15 cellular contexts compared by ENCODE assay signal in the genomic region with DNA sequence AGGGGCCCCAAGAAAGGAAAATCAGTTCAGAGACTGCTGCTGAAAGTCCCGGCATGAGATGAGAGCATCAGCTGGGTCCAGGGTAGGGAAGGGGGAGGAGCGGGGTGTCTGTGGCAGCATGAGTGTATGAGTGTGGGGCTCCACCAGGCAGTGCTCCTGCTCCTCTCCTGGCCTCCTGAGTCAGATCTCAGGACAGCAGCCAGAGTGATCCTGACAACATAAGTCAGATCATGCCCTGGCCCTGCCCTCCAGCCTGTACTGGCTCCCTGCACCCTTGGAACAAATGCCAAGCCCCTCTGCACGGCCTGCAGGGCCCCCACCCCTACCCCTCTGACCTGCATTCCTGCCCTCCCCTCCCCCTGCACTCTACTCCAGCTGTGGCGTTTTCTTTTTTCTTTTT. TPM values are rescaled to one million over a fixed set of nuclear protein-coding genes. Genes with fewer than 3 reads are reported as not detected.
DNase-seq lines count a peak whose midpoint lies in the region; ATAC-seq and TF ChIP-seq lines count a peak whose summit lies in the region.
"Had no signal": no experiment of that assay in that cellular context is flagged by ENCODE, and none has a peak within 500 bp of the region (broad histone marks: within the 10 kb centered on the region; RNA-seq: fewer than 3 reads in every experiment).

No MANE protein-coding gene starts in this region.

- POLR2A ChIA-PET in activated CD4-positive, alpha-beta T cell treated with anti-CD3 and anti-CD28 coated beads, Interleukin-2, amount 10 ng/mL, durations not matched to agents 7 days and 5 days (lab: Charles Lee), result interaction anchor here (0.6 kb wide), 1 partner anchor 60 kb away, joined by 3 read pairs; no protein-coding TSS in a partner anchor

- CTCF ChIA-PET in activated CD4-positive, alpha-beta T cell treated with anti-CD3 and anti-CD28 coated beads, Interleukin-2, amount 10 ng/mL, durations not matched to agents 7 days and 5 days (lab: Charles Lee), result interaction anchor here (0.6 to 1.1 kb wide), 3 partner anchors 25 to 974 kb away, joined by 3 read pairs; no protein-coding TSS in a partner anchor

- H3K27ac Mint-ChIP-seq in H9 (peak overlapping the region; percentile 40 to 88 (median 62); a peak in 4 of 7 replicates), chondrocyte (ENCODE audit: unreplicated experiment) (peak overlapping the region; percentile 66)
- no peak overlapping the region for H3K27ac Mint-ChIP-seq in activated CD4-positive, alpha-beta T cell treated with anti-CD3 and anti-CD28 coated beads, Interleukin-2, amount 10 ng/mL, durations not matched to agents 7 days and 5 days

- H3K4me1 Mint-ChIP-seq in H9, result peaks cover 0 to 9% of the 10 kb centered on the region in 2 experiments; a peak in 2 of 4 replicates
- peaks cover 14% of the 10 kb centered on the region for H3K4me1 Mint-ChIP-seq in chondrocyte (ENCODE audit: low read depth)
- no peaks in the 10 kb centered on the region for H3K4me1 Mint-ChIP-seq in activated CD4-positive, alpha-beta T cell treated with anti-CD3 and anti-CD28 coated beads, Interleukin-2, amount 10 ng/mL, durations not matched to agents 7 days and 5 days

- no peak overlapping the region for H3K14ac ChIP-seq in H9 (ENCODE audit: insufficient read depth, low read length)

- H2AFZ ChIP-seq in H9 (ENCODE audit: low read length) (no peak overlapping the region), smooth muscle cell (ENCODE audit: low read depth) (no peak overlapping the region)

- intact Hi-C loops in right cardiac atrium (cut with DNase I), result loop anchor here in 1 of 4 donors (10.0 kb wide), 1 partner anchor 97 kb away; a partner anchor contains a TSS

- H2BK15ac ChIP-seq in H9 (ENCODE audit: low read depth, low read length), result no peak overlapping the region

- no peaks in the 10 kb centered on the region for H3K27me3 Mint-ChIP-seq in H9 (ENCODE audit: low read depth)
- H3K27me3 Mint-ChIP-seq in chondrocyte (ENCODE audit: low read depth), result no peaks in the 10 kb centered on the region
- no peaks in the 10 kb centered on the region for H3K27me3 Mint-ChIP-seq in activated CD4-positive, alpha-beta T cell treated with anti-CD3 and anti-CD28 coated beads, Interleukin-2, amount 10 ng/mL, durations not matched to agents 7 days and 5 days
- H3K27me3 Mint-ChIP-seq: CD4-positive, alpha-beta memory T cell had no signal

- H3K4me3 Mint-ChIP-seq in H9 (no peak overlapping the region), chondrocyte (ENCODE audit: unreplicated experiment) (no peak overlapping the region)
- no peak overlapping the region for H3K4me3 Mint-ChIP-seq in activated CD4-positive, alpha-beta T cell treated with anti-CD3 and anti-CD28 coated beads, Interleukin-2, amount 10 ng/mL, durations not matched to agents 7 days and 5 days
- H3K4me3 Mint-ChIP-seq: CD4-positive, alpha-beta memory T cell had no signal

- H3K27ac ChIP-seq in H9 (ENCODE audit: insufficient read length, low read depth, low read length) (no peak overlapping the region), right cardiac atrium (ENCODE audit: low read length) (no peak overlapping the region), suprapubic skin (peak overlapping the region; percentile 24), smooth muscle cell (ENCODE audit: low read depth) (no peak overlapping the region)
- no peak overlapping the region for H3K27ac ChIP-seq in effector memory CD4-positive, alpha-beta T cell (ENCODE audit: insufficient read depth, low read length, poor library complexity, severe bottlenecking)

- no peak for TF ChIP-seq EP300 in suprapubic skin (IDR thresholded peaks at IDR 0.05)

- H3K9ac ChIP-seq in H9 (ENCODE audit: extremely low read depth, insufficient read length, low read length) (no peak overlapping the region), smooth muscle cell (ENCODE audit: low read depth) (no peak overlapping the region)

- no peak overlapping the region for H2AK5ac ChIP-seq in H9 (ENCODE audit: insufficient read length, low read length)

- no peaks in the 10 kb centered on the region for H3K9me3 ChIP-seq in H9 (ENCODE audit: control insufficient read depth, low read depth, low read length)
- H3K9me3 ChIP-seq in right cardiac atrium (ENCODE audit: control insufficient read depth, low read length), result no peaks in the 10 kb centered on the region
- no peaks in the 10 kb centered on the region for H3K9me3 ChIP-seq in suprapubic skin
- no peaks in the 10 kb centered on the region for H3K9me3 ChIP-seq in effector memory CD4-positive, alpha-beta T cell (ENCODE audit: control insufficient read depth, low read length)
- H3K9me3 ChIP-seq in smooth muscle cell (replicated peaks; ENCODE audit: low read depth), result no peaks in the 10 kb centered on the region

- H2BK12ac ChIP-seq in H9 (ENCODE audit: insufficient read length, low read depth, low read length), result no peak overlapping the region

- H3K4ac ChIP-seq in H9 (ENCODE audit: low read depth, low read length), result no peak overlapping the region

- DNase-seq in H9 (no peak), chondrocyte (ENCODE audit: low spot score) (no peak), right cardiac atrium (peak; percentile 50 to 69 (median 67)), suprapubic skin (ENCODE audit: low spot score in 2 of 2) (no peak), smooth muscle cell (lab: John Stamatoyannopoulos, UW; ENCODE audit: unreplicated experiment) (no peak)
- DNase-seq in activated CD4-positive, alpha-beta T cell treated with anti-CD3 and anti-CD28 coated beads, Interleukin-2, amount 10 ng/mL, durations not matched to agents 7 days and 5 days, result no peak
- DNase-seq in effector memory CD4-positive, alpha-beta T cell, result no peak
- DNase-seq in stimulated activated naive CD8-positive, alpha-beta T cell treated with anti-CD3 and anti-CD28 coated beads, Interleukin-15, Interleukin-2, amounts not matched to agents 100 U/mL and 50 U/mL, for 24 hours, result no peak
- DNase-seq: NCI-H2227 treated with DMSO at 0.1 percent for 48 hours; PC-3; stimulated activated naive CD4-positive, alpha-beta T cell treated with Interleukin-2 at 50 U/mL for 16 hours had no signal

- H3K79me2 ChIP-seq in H9 (ENCODE audit: insufficient read depth, low read length), result no peaks in the 10 kb centered on the region
- no peaks in the 10 kb centered on the region for H3K79me2 ChIP-seq in smooth muscle cell (ENCODE audit: low read depth)

- peak in 1 of 2 donors; percentile 23 for ATAC-seq in right cardiac atrium
- ATAC-seq in stimulated activated naive CD8-positive, alpha-beta T cell treated with anti-CD3 and anti-CD28 coated beads, Interleukin-15, Interleukin-2, amounts not matched to agents 100 U/mL and 50 U/mL, for 24 hours, result no peak
- ATAC-seq: PC-3 had no signal

- H3K36me3 Mint-ChIP-seq in H9 (ENCODE audit: insufficient read depth in 1 of 3, low read depth in 3 of 3) (peaks cover 44 to 87% (median 80%) of the 10 kb centered on the region in 3 experiments; a peak in 6 of 7 replicates), chondrocyte (ENCODE audit: low read depth) (peaks cover 69% of the 10 kb centered on the region)
- no peaks in the 10 kb centered on the region for H3K36me3 Mint-ChIP-seq in activated CD4-positive, alpha-beta T cell treated with anti-CD3 and anti-CD28 coated beads, Interleukin-2, amount 10 ng/mL, durations not matched to agents 7 days and 5 days (ENCODE audit: low read depth)
- H3K36me3 Mint-ChIP-seq: CD4-positive, alpha-beta memory T cell had no signal

- TF ChIP-seq CTCF in H9 (conservative IDR thresholded peaks at IDR 0.05) (no peak), chondrocyte (IDR thresholded peaks at IDR 0.05) (no peak), suprapubic skin (IDR thresholded peaks at IDR 0.05) (no peak), smooth muscle cell (IDR thresholded peaks at IDR 0.05; ENCODE audit: borderline replicate concordance, insufficient read depth, poor library complexity, severe bottlenecking) (no peak)

- H3K9me3 Mint-ChIP-seq in H9 (no peaks in the 10 kb centered on the region), chondrocyte (ENCODE audit: low read depth) (no peaks in the 10 kb centered on the region)
- no peaks in the 10 kb centered on the region for H3K9me3 Mint-ChIP-seq in activated CD4-positive, alpha-beta T cell treated with anti-CD3 and anti-CD28 coated beads, Interleukin-2, amount 10 ng/mL, durations not matched to agents 7 days and 5 days
- H3K9me3 Mint-ChIP-seq: CD4-positive, alpha-beta memory T cell had no signal

- TF ChIP-seq POLR2A in suprapubic skin (IDR thresholded peaks at IDR 0.05), result no peak

- H4K91ac ChIP-seq in H9 (ENCODE audit: insufficient read length, low read depth, low read length), result no peak overlapping the region

- H3F3A ChIP-seq in smooth muscle cell (ENCODE audit: low read depth), result peaks cover 3% of the 10 kb centered on the region

- H3K36me3 ChIP-seq in suprapubic skin (peaks cover 45% of the 10 kb centered on the region), smooth muscle cell (ENCODE audit: low read depth) (no peaks in the 10 kb centered on the region)
- H3K36me3 ChIP-seq in effector memory CD4-positive, alpha-beta T cell (ENCODE audit: control insufficient read depth, insufficient read depth, low read length), result no peaks in the 10 kb centered on the region

- no peak overlapping the region for H3K56ac ChIP-seq in H9 (ENCODE audit: insufficient read length, low read depth, low read length)

- H3K23me2 ChIP-seq in H9 (ENCODE audit: insufficient read length, low read depth, low read length, poor library complexity, severe bottlenecking), result no peaks in the 10 kb centered on the region

- peaks cover 3% of the 10 kb centered on the region for H4K20me1 ChIP-seq in H9 (ENCODE audit: control insufficient read depth, insufficient read depth, insufficient read length)
- peaks cover 88% of the 10 kb centered on the region for H4K20me1 ChIP-seq in smooth muscle cell (ENCODE audit: low read depth)

- no peaks in the 10 kb centered on the region for H3K27me3 ChIP-seq in H9 (ENCODE audit: insufficient read depth, low read length)
- no peaks in the 10 kb centered on the region for H3K27me3 ChIP-seq in right cardiac atrium (ENCODE audit: control insufficient read depth, insufficient read depth)
- no peaks in the 10 kb centered on the region for H3K27me3 ChIP-seq in suprapubic skin
- no peaks in the 10 kb centered on the region for H3K27me3 ChIP-seq in effector memory CD4-positive, alpha-beta T cell (replicated peaks; ENCODE audit: control insufficient read depth, insufficient read depth, low read length, poor library complexity, severe bottlenecking)
- no peaks in the 10 kb centered on the region for H3K27me3 ChIP-seq in smooth muscle cell (ENCODE audit: low read depth)

- H2BK5ac ChIP-seq in H9 (ENCODE audit: insufficient read length, low read length), result no peak overlapping the region

- H3K4me3 ChIP-seq in right cardiac atrium (ENCODE audit: low read length) (no peak overlapping the region), suprapubic skin (no peak overlapping the region), smooth muscle cell (no peak overlapping the region)
- no peak overlapping the region for H3K4me3 ChIP-seq in effector memory CD4-positive, alpha-beta T cell (ENCODE audit: insufficient read depth, low read depth, low read length, poor library complexity, severe bottlenecking)

- H2BK20ac ChIP-seq in H9 (ENCODE audit: low read depth, low read length, poor library complexity, severe bottlenecking), result no peak overlapping the region

- no peak overlapping the region for H4K8ac ChIP-seq in H9 (replicated peaks; ENCODE audit: insufficient read length, low read depth, low read length)

- H3T11ph ChIP-seq in H9 (ENCODE audit: low read length), result no peak overlapping the region

- no peak overlapping the region for H3K18ac ChIP-seq in H9 (ENCODE audit: insufficient read length, low read depth, low read length)

- no peak overlapping the region for H3K4me2 ChIP-seq in H9 (ENCODE audit: insufficient read depth, insufficient read length, low read length)
- H3K4me2 ChIP-seq in smooth muscle cell, result no peak overlapping the region

- no peak overlapping the region for H2BK120ac ChIP-seq in H9 (ENCODE audit: low read depth, low read length, poor library complexity, severe bottlenecking)

- H4K5ac ChIP-seq in H9 (ENCODE audit: insufficient read length, low read depth, low read length), result no peak overlapping the region

- no peaks in the 10 kb centered on the region for H3K79me1 ChIP-seq in H9 (ENCODE audit: insufficient read depth, low read depth, low read length, poor library complexity, severe bottlenecking)

- no CpG with 5 or more reads among the region's 4 CpGs for WGBS in H9 (ENCODE audit: extremely low coverage, insufficient read length, low lambda C conversion rate)
- WGBS in right cardiac atrium, result 53% methylated on average over 4 of the region's 4 CpGs
- WGBS in suprapubic skin, result 34% methylated on average over 4 of the region's 4 CpGs
- WGBS in smooth muscle cell (ENCODE audit: low lambda C conversion rate), result 89% methylated on average over 3 of the region's 4 CpGs

- no peak overlapping the region for H3K23ac ChIP-seq in H9 (ENCODE audit: insufficient read length, low read depth, low read length)

- H3K4me1 ChIP-seq in H9 (ENCODE audit: insufficient read depth, low read length) (no peaks in the 10 kb centered on the region), right cardiac atrium (ENCODE audit: control insufficient read depth, insufficient read depth, low read length) (no peaks in the 10 kb centered on the region), suprapubic skin (peaks cover 73% of the 10 kb centered on the region), smooth muscle cell (ENCODE audit: low read depth) (no peaks in the 10 kb centered on the region)
- H3K4me1 ChIP-seq in effector memory CD4-positive, alpha-beta T cell (ENCODE audit: control insufficient read depth, insufficient read depth, low read length, poor library complexity, severe bottlenecking), result no peaks in the 10 kb centered on the region

RNA-seq across cellular contexts. Expression of a gene that starts 24.2 kb away (rescaled TPM):
- total RNA-seq in H9 (2021) (not detected in 2 replicates), chondrocyte (not detected in 3 replicates), right cardiac atrium (not detected), suprapubic skin (not detected), smooth muscle cell (not detected in 2 replicates)
- polyA plus RNA-seq in right cardiac atrium (not detected), smooth muscle cell (not detected in 2 replicates)
- total RNA-seq in activated CD4-positive, alpha-beta T cell treated with anti-CD3 and anti-CD28 coated beads, Interleukin-2, amount 10 ng/mL, durations not matched to agents 7 days and 5 days, result not detected
- total RNA-seq: CD4-positive, alpha-beta memory T cell; M059J; PC-3; renal cortical epithelial cell; T-helper 1 cell treated with Interleukin-12 subunit alpha and Interleukin-12 subunit beta and Interleukin-4 antibody, amounts not matched to agents 30 ng/mL and 1 ng/mL, for 36 hours had no signal
- polyA plus RNA-seq: CD4-positive, alpha-beta memory T cell had no signal

RNA-seq across cellular contexts. Expression of a gene that starts 43.4 kb away (rescaled TPM):
- total RNA-seq in H9 (2021) (98.4 and 115 TPM in 2 replicates), chondrocyte (448 to 583 TPM (median 463 TPM) in 3 replicates), right cardiac atrium (100 to 1,000 TPM in 3 of 4 donors, 10 to 100 TPM in 1; 79.7 to 181 (median 154) TPM), suprapubic skin (100 to 1,000 TPM in 2 of 4 donors, 10 to 100 TPM in 2; 83.1 to 149 (median 106) TPM), smooth muscle cell (80.3 and 95.4 TPM in 2 replicates)
- polyA plus RNA-seq in right cardiac atrium (55.0 TPM), smooth muscle cell (75.3 and 83.1 TPM in 2 replicates)
- under 1 TPM; 0.94 TPM for total RNA-seq in activated CD4-positive, alpha-beta T cell treated with anti-CD3 and anti-CD28 coated beads, Interleukin-2, amount 10 ng/mL, durations not matched to agents 7 days and 5 days

RNA-seq across cellular contexts. Expression of a gene that starts 44.9 kb away (rescaled TPM):
- total RNA-seq in H9 (2021) (2.1 and 2.8 TPM in 2 replicates), chondrocyte (75.4 to 85.4 TPM (median 82.8 TPM) in 3 replicates), right cardiac atrium (under 1 TPM in 3 of 4 donors, not detected in 1; 0.11 to 0.39 (median 0.29) TPM), suprapubic skin (10 to 100 TPM in 3 of 4 donors, 1 to 10 TPM in 1; 7.1 to 26.0 (median 18.3) TPM), smooth muscle cell (1.6 and 3.9 TPM in 2 replicates)
- polyA plus RNA-seq in right cardiac atrium (1.2 TPM), smooth muscle cell (8.5 and 10.7 TPM in 2 replicates)
- total RNA-seq in activated CD4-positive, alpha-beta T cell treated with anti-CD3 and anti-CD28 coated beads, Interleukin-2, amount 10 ng/mL, durations not matched to agents 7 days and 5 days, result under 1 TPM; 0.29 to 0.32 TPM
- total RNA-seq: CD4-positive, alpha-beta memory T cell had no signal
- polyA plus RNA-seq: CD4-positive, alpha-beta memory T cell had no signal

RNA-seq across cellular contexts. Expression of a gene that starts 57.8 kb away (rescaled TPM):
- 257 and 260 TPM in 2 replicates for total RNA-seq in H9 (2021)
- total RNA-seq in chondrocyte, result 112 to 292 TPM (median 291 TPM) in 3 replicates
- 10 to 100 TPM; 27.4 to 33.2 (median 29.9) TPM for total RNA-seq in right cardiac atrium
- 17.9 TPM for polyA plus RNA-seq in right cardiac atrium
- 10 to 100 TPM; 53.5 to 87.2 (median 70.3) TPM for total RNA-seq in suprapubic skin
- total RNA-seq in activated CD4-positive, alpha-beta T cell treated with anti-CD3 and anti-CD28 coated beads, Interleukin-2, amount 10 ng/mL, durations not matched to agents 7 days and 5 days, result 100 to 1,000 TPM; 137 to 141 TPM
- 82.1 and 117 TPM in 2 replicates for total RNA-seq in smooth muscle cell
- 107 TPM in 2 replicates for polyA plus RNA-seq in smooth muscle cell

Comparison
In these comparisons a context has a peak if more than half of its experiments do, and no peak if none do; other contexts are left out.
1. DNase-seq: peak in right cardiac atrium (3 of 3); none in H9 (single experiment), chondrocyte (single experiment), suprapubic skin (0 of 2), activated CD4-positive, alpha-beta T cell treated with anti-CD3 and anti-CD28 coated beads, Interleukin-2, amount 10 ng/mL, durations not matched to agents 7 days and 5 days (single experiment), effector memory CD4-positive, alpha-beta T cell (0 of 3), smooth muscle cell (single experiment) and stimulated activated naive CD8-positive, alpha-beta T cell treated with anti-CD3 and anti-CD28 coated beads, Interleukin-15, Interleukin-2, amounts not matched to agents 100 U/mL and 50 U/mL, for 24 hours (single experiment).
2. RNA of a gene that starts 43.4 kb away (total RNA-seq): 448 to 583 TPM in chondrocyte, 79.7 to 181 TPM in right cardiac atrium, 83.1 to 149 TPM in suprapubic skin, 98.4 to 115 TPM in H9 and 80.3 to 95.4 TPM in smooth muscle cell; 0.94 TPM in activated CD4-positive, alpha-beta T cell treated with anti-CD3 and anti-CD28 coated beads, Interleukin-2, amount 10 ng/mL, durations not matched to agents 7 days and 5 days; every median in the first group is over 10 times any median in the second.